1 cellular context compared by ENCODE assay signal in the genomic region with DNA sequence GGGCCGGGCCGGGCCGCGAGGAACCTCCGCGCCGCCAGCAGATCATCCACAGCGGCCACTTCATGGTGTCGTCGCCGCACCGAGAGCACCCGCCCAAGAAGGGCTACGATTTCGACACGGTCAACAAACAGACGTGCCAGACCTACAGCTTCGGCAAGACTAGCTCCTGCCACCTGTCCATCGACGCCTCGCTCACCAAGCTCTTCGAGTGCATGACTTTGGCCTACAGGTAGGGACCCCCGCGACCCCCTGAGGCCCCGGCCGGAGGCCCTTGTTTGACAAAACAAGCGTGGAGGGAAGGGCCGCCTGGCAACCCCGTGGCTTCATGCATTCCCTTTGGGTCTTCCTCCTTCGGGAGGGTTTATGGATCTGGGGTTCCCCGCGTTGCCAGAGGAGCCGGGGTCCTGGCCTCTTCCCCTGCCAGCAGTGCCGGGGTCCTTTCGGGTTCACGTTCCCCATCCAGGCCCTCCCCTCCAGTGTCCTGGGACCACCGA.
A peak's percentile ranks its signal among the peaks of the same experiment; 100 is the strongest.
TF ChIP-seq lines count a peak whose summit lies in the region.

No MANE protein-coding gene starts in this region.

TF ChIP-seq in K562, 482 proteins besides CTCF, POLR2A, EP300 and RAD21 (continued from another document and continues in another):
- TF ChIP-seq SIN3A (IDR thresholded peaks at IDR 0.05; ENCODE audit: borderline replicate concordance in 2 of 2, control insufficient read depth in 1 of 2, low read depth in 2 of 2, low read length in 2 of 2) = peak in 1 of 2 experiments; percentile 1; a peak in 1 of 4 replicates
- no peak for TF ChIP-seq TCF3 (CRISPR knock-in tag; IDR thresholded peaks at IDR 0.05)
- TF ChIP-seq FOSL1 (tag; conservative IDR thresholded peaks at IDR 0.05) = no peak
- no peak for TF ChIP-seq ATF7 (IDR thresholded peaks at IDR 0.05)
- no peak for TF ChIP-seq ILK (tag; IDR thresholded peaks at IDR 0.05; ENCODE audit: borderline replicate concordance, low read depth)
- TF ChIP-seq KDM1A (IDR thresholded peaks at IDR 0.05) = no peak
- TF ChIP-seq, protein P1, sequence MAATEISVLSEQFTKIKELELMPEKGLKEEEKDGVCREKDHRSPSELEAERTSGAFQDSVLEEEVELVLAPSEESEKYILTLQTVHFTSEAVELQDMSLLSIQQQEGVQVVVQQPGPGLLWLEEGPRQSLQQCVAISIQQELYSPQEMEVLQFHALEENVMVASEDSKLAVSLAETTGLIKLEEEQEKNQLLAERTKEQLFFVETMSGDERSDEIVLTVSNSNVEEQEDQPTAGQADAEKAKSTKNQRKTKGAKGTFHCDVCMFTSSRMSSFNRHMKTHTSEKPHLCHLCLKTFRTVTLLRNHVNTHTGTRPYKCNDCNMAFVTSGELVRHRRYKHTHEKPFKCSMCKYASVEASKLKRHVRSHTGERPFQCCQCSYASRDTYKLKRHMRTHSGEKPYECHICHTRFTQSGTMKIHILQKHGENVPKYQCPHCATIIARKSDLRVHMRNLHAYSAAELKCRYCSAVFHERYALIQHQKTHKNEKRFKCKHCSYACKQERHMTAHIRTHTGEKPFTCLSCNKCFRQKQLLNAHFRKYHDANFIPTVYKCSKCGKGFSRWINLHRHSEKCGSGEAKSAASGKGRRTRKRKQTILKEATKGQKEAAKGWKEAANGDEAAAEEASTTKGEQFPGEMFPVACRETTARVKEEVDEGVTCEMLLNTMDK (IDR thresholded peaks at IDR 0.05; ENCODE audit: borderline replicate concordance, insufficient read depth, low read depth, low read length, poor library complexity, severe bottlenecking) = no peak
- no peak for TF ChIP-seq CEBPB (tag; IDR thresholded peaks at IDR 0.05)
- TF ChIP-seq BRD9 (IDR thresholded peaks at IDR 0.05; ENCODE audit: low read depth, partially characterized antibody) = no peak
- TF ChIP-seq, protein P2, sequence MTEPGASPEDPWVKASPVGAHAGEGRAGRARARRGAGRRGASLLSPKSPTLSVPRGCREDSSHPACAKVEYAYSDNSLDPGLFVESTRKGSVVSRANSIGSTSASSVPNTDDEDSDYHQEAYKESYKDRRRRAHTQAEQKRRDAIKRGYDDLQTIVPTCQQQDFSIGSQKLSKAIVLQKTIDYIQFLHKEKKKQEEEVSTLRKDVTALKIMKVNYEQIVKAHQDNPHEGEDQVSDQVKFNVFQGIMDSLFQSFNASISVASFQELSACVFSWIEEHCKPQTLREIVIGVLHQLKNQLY (CRISPR knock-in tag; conservative IDR thresholded peaks at IDR 0.05) = no peak
- TF ChIP-seq ZNF316 (IDR thresholded peaks at IDR 0.05) = no peak
- no peak for TF ChIP-seq GATA2 (CRISPR knock-in tag; IDR thresholded peaks at IDR 0.05)
- no peak for TF ChIP-seq ARID1B (IDR thresholded peaks at IDR 0.05)
- TF ChIP-seq, protein P3, sequence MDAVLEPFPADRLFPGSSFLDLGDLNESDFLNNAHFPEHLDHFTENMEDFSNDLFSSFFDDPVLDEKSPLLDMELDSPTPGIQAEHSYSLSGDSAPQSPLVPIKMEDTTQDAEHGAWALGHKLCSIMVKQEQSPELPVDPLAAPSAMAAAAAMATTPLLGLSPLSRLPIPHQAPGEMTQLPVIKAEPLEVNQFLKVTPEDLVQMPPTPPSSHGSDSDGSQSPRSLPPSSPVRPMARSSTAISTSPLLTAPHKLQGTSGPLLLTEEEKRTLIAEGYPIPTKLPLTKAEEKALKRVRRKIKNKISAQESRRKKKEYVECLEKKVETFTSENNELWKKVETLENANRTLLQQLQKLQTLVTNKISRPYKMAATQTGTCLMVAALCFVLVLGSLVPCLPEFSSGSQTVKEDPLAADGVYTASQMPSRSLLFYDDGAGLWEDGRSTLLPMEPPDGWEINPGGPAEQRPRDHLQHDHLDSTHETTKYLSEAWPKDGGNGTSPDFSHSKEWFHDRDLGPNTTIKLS (IDR thresholded peaks at IDR 0.05; ENCODE audit: borderline replicate concordance, low read depth) = no peak
- TF ChIP-seq, protein P4, sequence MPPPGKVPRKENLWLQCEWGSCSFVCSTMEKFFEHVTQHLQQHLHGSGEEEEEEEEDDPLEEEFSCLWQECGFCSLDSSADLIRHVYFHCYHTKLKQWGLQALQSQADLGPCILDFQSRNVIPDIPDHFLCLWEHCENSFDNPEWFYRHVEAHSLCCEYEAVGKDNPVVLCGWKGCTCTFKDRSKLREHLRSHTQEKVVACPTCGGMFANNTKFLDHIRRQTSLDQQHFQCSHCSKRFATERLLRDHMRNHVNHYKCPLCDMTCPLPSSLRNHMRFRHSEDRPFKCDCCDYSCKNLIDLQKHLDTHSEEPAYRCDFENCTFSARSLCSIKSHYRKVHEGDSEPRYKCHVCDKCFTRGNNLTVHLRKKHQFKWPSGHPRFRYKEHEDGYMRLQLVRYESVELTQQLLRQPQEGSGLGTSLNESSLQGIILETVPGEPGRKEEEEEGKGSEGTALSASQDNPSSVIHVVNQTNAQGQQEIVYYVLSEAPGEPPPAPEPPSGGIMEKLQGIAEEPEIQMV (tag; conservative IDR thresholded peaks at IDR 0.05; ENCODE audit: low read depth) = no peak
- TF ChIP-seq NFE2L1 (tag; IDR thresholded peaks at IDR 0.05; ENCODE audit: borderline replicate concordance, low read depth) = no peak
- no peak for TF ChIP-seq ASH1L (IDR thresholded peaks at IDR 0.05; ENCODE audit: borderline replicate concordance, low read depth, partially characterized antibody)
- TF ChIP-seq NEUROD1 (IDR thresholded peaks at IDR 0.05; ENCODE audit: borderline replicate concordance, low read depth, low read length, partially characterized antibody) = no peak
- no peak for TF ChIP-seq ZNF551 (CRISPR knock-in tag; IDR thresholded peaks at IDR 0.05)
- TF ChIP-seq, protein P5, sequence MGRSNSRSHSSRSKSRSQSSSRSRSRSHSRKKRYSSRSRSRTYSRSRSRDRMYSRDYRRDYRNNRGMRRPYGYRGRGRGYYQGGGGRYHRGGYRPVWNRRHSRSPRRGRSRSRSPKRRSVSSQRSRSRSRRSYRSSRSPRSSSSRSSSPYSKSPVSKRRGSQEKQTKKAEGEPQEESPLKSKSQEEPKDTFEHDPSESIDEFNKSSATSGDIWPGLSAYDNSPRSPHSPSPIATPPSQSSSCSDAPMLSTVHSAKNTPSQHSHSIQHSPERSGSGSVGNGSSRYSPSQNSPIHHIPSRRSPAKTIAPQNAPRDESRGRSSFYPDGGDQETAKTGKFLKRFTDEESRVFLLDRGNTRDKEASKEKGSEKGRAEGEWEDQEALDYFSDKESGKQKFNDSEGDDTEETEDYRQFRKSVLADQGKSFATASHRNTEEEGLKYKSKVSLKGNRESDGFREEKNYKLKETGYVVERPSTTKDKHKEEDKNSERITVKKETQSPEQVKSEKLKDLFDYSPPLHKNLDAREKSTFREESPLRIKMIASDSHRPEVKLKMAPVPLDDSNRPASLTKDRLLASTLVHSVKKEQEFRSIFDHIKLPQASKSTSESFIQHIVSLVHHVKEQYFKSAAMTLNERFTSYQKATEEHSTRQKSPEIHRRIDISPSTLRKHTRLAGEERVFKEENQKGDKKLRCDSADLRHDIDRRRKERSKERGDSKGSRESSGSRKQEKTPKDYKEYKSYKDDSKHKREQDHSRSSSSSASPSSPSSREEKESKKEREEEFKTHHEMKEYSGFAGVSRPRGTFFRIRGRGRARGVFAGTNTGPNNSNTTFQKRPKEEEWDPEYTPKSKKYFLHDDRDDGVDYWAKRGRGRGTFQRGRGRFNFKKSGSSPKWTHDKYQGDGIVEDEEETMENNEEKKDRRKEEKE (IDR thresholded peaks at IDR 0.05; ENCODE audit: borderline replicate concordance in 1 of 2, control insufficient read depth in 1 of 2, low read depth in 2 of 2, low read length in 1 of 2) = no peak
- no peak for TF ChIP-seq ZNF282 (CRISPR knock-in tag; IDR thresholded peaks at IDR 0.05)
- TF ChIP-seq, protein P6, sequence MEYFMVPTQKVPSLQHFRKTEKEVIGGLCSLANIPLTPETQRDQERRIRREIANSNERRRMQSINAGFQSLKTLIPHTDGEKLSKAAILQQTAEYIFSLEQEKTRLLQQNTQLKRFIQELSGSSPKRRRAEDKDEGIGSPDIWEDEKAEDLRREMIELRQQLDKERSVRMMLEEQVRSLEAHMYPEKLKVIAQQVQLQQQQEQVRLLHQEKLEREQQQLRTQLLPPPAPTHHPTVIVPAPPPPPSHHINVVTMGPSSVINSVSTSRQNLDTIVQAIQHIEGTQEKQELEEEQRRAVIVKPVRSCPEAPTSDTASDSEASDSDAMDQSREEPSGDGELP (CRISPR knock-in tag; IDR thresholded peaks at IDR 0.05; ENCODE audit: borderline replicate concordance) = 0 out of 2 replicates have a peak, but pooled peaks have one; percentile 51
- TF ChIP-seq KAT7 (CRISPR knock-in tag; IDR thresholded peaks at IDR 0.05; ENCODE audit: borderline replicate concordance) = 0 out of 2 replicates have a peak, but pooled peaks have one; percentile 56
- TF ChIP-seq, protein P7, sequence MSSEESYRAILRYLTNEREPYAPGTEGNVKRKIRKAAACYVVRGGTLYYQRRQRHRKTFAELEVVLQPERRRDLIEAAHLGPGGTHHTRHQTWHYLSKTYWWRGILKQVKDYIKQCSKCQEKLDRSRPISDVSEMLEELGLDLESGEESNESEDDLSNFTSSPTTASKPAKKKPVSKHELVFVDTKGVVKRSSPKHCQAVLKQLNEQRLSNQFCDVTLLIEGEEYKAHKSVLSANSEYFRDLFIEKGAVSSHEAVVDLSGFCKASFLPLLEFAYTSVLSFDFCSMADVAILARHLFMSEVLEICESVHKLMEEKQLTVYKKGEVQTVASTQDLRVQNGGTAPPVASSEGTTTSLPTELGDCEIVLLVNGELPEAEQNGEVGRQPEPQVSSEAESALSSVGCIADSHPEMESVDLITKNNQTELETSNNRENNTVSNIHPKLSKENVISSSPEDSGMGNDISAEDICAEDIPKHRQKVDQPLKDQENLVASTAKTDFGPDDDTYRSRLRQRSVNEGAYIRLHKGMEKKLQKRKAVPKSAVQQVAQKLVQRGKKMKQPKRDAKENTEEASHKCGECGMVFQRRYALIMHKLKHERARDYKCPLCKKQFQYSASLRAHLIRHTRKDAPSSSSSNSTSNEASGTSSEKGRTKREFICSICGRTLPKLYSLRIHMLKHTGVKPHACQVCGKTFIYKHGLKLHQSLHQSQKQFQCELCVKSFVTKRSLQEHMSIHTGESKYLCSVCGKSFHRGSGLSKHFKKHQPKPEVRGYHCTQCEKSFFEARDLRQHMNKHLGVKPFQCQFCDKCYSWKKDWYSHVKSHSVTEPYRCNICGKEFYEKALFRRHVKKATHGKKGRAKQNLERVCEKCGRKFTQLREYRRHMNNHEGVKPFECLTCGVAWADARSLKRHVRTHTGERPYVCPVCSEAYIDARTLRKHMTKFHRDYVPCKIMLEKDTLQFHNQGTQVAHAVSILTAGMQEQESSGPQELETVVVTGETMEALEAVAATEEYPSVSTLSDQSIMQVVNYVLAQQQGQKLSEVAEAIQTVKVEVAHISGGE (CRISPR knock-in tag; IDR thresholded peaks at IDR 0.05) = no peak
- TF ChIP-seq, protein P8, sequence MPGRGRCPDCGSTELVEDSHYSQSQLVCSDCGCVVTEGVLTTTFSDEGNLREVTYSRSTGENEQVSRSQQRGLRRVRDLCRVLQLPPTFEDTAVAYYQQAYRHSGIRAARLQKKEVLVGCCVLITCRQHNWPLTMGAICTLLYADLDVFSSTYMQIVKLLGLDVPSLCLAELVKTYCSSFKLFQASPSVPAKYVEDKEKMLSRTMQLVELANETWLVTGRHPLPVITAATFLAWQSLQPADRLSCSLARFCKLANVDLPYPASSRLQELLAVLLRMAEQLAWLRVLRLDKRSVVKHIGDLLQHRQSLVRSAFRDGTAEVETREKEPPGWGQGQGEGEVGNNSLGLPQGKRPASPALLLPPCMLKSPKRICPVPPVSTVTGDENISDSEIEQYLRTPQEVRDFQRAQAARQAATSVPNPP (IDR thresholded peaks at IDR 0.05; ENCODE audit: borderline replicate concordance, insufficient read depth, insufficient read length) = no peak
- TF ChIP-seq HMGN3 (IDR thresholded peaks at IDR 0.05; ENCODE audit: borderline replicate concordance, extremely low read depth, insufficient read length, low read depth, low read length) = no peak
- TF ChIP-seq, protein P9, sequence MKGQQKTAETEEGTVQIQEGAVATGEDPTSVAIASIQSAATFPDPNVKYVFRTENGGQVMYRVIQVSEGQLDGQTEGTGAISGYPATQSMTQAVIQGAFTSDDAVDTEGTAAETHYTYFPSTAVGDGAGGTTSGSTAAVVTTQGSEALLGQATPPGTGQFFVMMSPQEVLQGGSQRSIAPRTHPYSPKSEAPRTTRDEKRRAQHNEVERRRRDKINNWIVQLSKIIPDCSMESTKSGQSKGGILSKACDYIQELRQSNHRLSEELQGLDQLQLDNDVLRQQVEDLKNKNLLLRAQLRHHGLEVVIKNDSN (CRISPR knock-in tag; IDR thresholded peaks at IDR 0.05) = 0 out of 2 replicates have a peak, but pooled peaks have one; percentile 26
- peak; percentile 72; the same call in 1 of the 2 replicates for TF ChIP-seq FOXP1 (CRISPR knock-in tag; IDR thresholded peaks at IDR 0.05)
- no peak for TF ChIP-seq FOXJ3 (CRISPR knock-in tag; IDR thresholded peaks at IDR 0.05)
- no peak for TF ChIP-seq KLF6 (CRISPR knock-in tag; IDR thresholded peaks at IDR 0.05; ENCODE audit: borderline replicate concordance)
- TF ChIP-seq PTTG1 (tag; IDR thresholded peaks at IDR 0.05; ENCODE audit: low read depth) = no peak
- TF ChIP-seq DDX20 (tag; IDR thresholded peaks at IDR 0.05; ENCODE audit: low read depth) = no peak
- TF ChIP-seq PHB2 (IDR thresholded peaks at IDR 0.05; ENCODE audit: low read depth) = no peak
- TF ChIP-seq, protein P10, sequence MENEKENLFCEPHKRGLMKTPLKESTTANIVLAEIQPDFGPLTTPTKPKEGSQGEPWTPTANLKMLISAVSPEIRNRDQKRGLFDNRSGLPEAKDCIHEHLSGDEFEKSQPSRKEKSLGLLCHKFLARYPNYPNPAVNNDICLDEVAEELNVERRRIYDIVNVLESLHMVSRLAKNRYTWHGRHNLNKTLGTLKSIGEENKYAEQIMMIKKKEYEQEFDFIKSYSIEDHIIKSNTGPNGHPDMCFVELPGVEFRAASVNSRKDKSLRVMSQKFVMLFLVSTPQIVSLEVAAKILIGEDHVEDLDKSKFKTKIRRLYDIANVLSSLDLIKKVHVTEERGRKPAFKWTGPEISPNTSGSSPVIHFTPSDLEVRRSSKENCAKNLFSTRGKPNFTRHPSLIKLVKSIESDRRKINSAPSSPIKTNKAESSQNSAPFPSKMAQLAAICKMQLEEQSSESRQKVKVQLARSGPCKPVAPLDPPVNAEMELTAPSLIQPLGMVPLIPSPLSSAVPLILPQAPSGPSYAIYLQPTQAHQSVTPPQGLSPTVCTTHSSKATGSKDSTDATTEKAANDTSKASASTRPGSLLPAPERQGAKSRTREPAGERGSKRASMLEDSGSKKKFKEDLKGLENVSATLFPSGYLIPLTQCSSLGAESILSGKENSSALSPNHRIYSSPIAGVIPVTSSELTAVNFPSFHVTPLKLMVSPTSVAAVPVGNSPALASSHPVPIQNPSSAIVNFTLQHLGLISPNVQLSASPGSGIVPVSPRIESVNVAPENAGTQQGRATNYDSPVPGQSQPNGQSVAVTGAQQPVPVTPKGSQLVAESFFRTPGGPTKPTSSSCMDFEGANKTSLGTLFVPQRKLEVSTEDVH (IDR thresholded peaks at IDR 0.05; ENCODE audit: low read depth, partially characterized antibody) = no peak
- no peak for TF ChIP-seq TSC22D4 (tag; IDR thresholded peaks at IDR 0.05)
- TF ChIP-seq ETV6 (IDR thresholded peaks at IDR 0.05; ENCODE audit: borderline replicate concordance in 1 of 2, low read depth in 2 of 2, low read length in 1 of 2) = no peak
- no peak for TF ChIP-seq ETV6 (CRISPR knock-in tag; IDR thresholded peaks at IDR 0.05; ENCODE audit: borderline replicate concordance)
- TF ChIP-seq MYBL2 (IDR thresholded peaks at IDR 0.05; ENCODE audit: low read depth) = no peak
- TF ChIP-seq MYBL2 (CRISPR knock-in tag; IDR thresholded peaks at IDR 0.05; ENCODE audit: borderline replicate concordance) = no peak
